10 cellular contexts compared by ENCODE assay signal in the genomic region with DNA sequence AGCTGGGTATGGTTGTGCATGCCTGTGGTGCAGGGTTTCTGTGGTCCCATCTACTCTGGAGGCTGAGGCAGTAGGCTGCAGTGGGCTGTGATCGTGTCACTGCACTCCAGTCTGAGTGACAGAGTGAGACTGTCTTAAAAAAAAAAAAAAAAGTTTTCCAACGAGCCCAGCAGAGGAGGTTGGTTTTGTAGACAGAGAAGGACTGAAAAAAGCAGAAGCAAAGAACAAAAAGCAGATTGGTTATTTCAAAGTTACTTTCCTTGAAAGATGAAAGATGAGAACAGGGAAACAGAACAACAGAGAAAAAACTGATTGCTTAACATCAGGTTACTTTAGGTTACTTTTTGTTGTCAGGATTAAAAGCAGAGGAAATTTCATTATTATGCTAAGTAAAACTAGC.
DNase-seq lines count a peak whose midpoint lies in the region; ATAC-seq and TF ChIP-seq lines count a peak whose summit lies in the region.
"Had no signal": no experiment of that assay in that cellular context is flagged by ENCODE, and none has a peak within 500 bp of the region (broad histone marks: within the 10 kb centered on the region; RNA-seq: fewer than 3 reads in every experiment).

No MANE protein-coding gene starts in this region.

- dilution Hi-C loops in IMR-90 (cut with HindIII; ENCODE audit: low sequenced_read_pairs, unreplicated experiment): no loop called here

- no peak for DNase-seq in IMR-90
- peak; percentile 52 for DNase-seq in activated CD4-positive, alpha-beta memory T cell treated with anti-CD3 and anti-CD28 coated beads for 36 hours
- DNase-seq in lower lobe of right lung: no peak
- no peak for DNase-seq in glomerular visceral epithelial cell (ENCODE audit: extremely low spot score)
- DNase-seq in activated gamma-delta T cell treated with Interleukin-2 at 50 U/mL for 16 hours: no peak
- DNase-seq in suprapubic skin (ENCODE audit: low spot score in 2 of 2): no peak
- DNase-seq: activated T-cell treated with anti-CD3 and anti-CD28 coated beads, Interleukin-2, amount 50 U/mL, for 4 hours; SHP77 treated with DMSO at 0.1 percent for 48 hours had no signal

- H2AFZ ChIP-seq in IMR-90 (replicated peaks; ENCODE audit: low read length, poor library complexity): no peak overlapping the region

- H3K14ac ChIP-seq in IMR-90 (replicated peaks; ENCODE audit: low read depth, low read length): 0 out of 2 replicates have a peak overlapping the region, but pooled peaks have one; percentile 46

- no peak for ATAC-seq in IMR-90 (ENCODE audit: low read depth)
- peak; percentile 15 to 36 for ATAC-seq in lower lobe of right lung
- no peak for ATAC-seq in HG03039 (IDR thresholded peaks at IDR 0.05; ENCODE audit: unreplicated experiment)

- TF ChIP-seq POLR2A in IMR-90 (IDR thresholded peaks at IDR 0.05; ENCODE audit: low read depth, low read length) (no peak), suprapubic skin (IDR thresholded peaks at IDR 0.05) (no peak)

- no peaks in the 10 kb centered on the region for H3K27me3 ChIP-seq in BLaER1 treated with 17β-estradiol and CSF1 and Interleukin-3, amounts not matched to agents 10 nM and 100 nM
- no peaks in the 10 kb centered on the region for H3K27me3 ChIP-seq in IMR-90 (ENCODE audit: control insufficient read depth, insufficient read depth, low read length)
- H3K27me3 ChIP-seq in lower lobe of right lung (ENCODE audit: low read depth): no peaks in the 10 kb centered on the region
- no peaks in the 10 kb centered on the region for H3K27me3 ChIP-seq in suprapubic skin

- H3K79me1 ChIP-seq in IMR-90 (ENCODE audit: low read depth in 1 of 2, low read length in 2 of 2): no peaks in the 10 kb centered on the region

- H3K4me1 Mint-ChIP-seq in activated CD4-positive, alpha-beta memory T cell treated with anti-CD3 and anti-CD28 coated beads for 36 hours (ENCODE audit: low read depth): peaks cover 65% of the 10 kb centered on the region

- no peak for TF ChIP-seq EP300 in suprapubic skin (IDR thresholded peaks at IDR 0.05)

- no peak overlapping the region for H3K4me3 Mint-ChIP-seq in activated CD4-positive, alpha-beta memory T cell treated with anti-CD3 and anti-CD28 coated beads for 36 hours
- H3K4me3 Mint-ChIP-seq: activated T-cell treated with anti-CD3 and anti-CD28 coated beads, Interleukin-2, amount 50 U/mL, for 4 hours had no signal

- no peaks in the 10 kb centered on the region for H4K20me1 ChIP-seq in BLaER1 treated with 17β-estradiol and CSF1 and Interleukin-3, amounts not matched to agents 10 nM and 100 nM
- H4K20me1 ChIP-seq in IMR-90 (ENCODE audit: insufficient read depth, low read length): no peaks in the 10 kb centered on the region

- no peaks in the 10 kb centered on the region for H3K36me3 Mint-ChIP-seq in activated CD4-positive, alpha-beta memory T cell treated with anti-CD3 and anti-CD28 coated beads for 36 hours

- no peak for TF ChIP-seq CTCF in IMR-90 (conservative IDR thresholded peaks at IDR 0.05; ENCODE audit: low read depth, low read length)
- TF ChIP-seq CTCF in lower lobe of right lung (IDR thresholded peaks at IDR 0.05): no peak
- TF ChIP-seq CTCF in suprapubic skin (IDR thresholded peaks at IDR 0.05): no peak

- no peak for TF ChIP-seq RAD21 in IMR-90 (IDR thresholded peaks at IDR 0.05; ENCODE audit: low read length)

- H3K27me3 Mint-ChIP-seq in activated CD4-positive, alpha-beta memory T cell treated with anti-CD3 and anti-CD28 coated beads for 36 hours: no peaks in the 10 kb centered on the region

- no peaks in the 10 kb centered on the region for H3K9me3 ChIP-seq in BLaER1 treated with 17β-estradiol and CSF1 and Interleukin-3, amounts not matched to agents 10 nM and 100 nM (replicated peaks in 1 of 11)
- no peaks in the 10 kb centered on the region for H3K9me3 ChIP-seq in IMR-90 (ENCODE audit: control insufficient read depth, insufficient read depth, low read length)
- H3K9me3 ChIP-seq in lower lobe of right lung: no peaks in the 10 kb centered on the region
- no peaks in the 10 kb centered on the region for H3K9me3 ChIP-seq in suprapubic skin

- peaks cover 8% of the 10 kb centered on the region for H3K9me1 ChIP-seq in IMR-90 (ENCODE audit: insufficient read depth, low read length)

- H3K27ac ChIP-seq in BLaER1 treated with 17β-estradiol and CSF1 and Interleukin-3, amounts not matched to agents 10 nM and 100 nM: peak overlapping the region; percentile 45 to 91 (median 73)
- H3K27ac ChIP-seq in IMR-90 (ENCODE audit: insufficient read depth, low read length): peak overlapping the region; percentile 68; the same call in 1 of the 2 replicates
- peak overlapping the region; percentile 37 for H3K27ac ChIP-seq in lower lobe of right lung
- no peak overlapping the region for H3K27ac ChIP-seq in suprapubic skin

- H4K5ac ChIP-seq in IMR-90 (ENCODE audit: low read depth, low read length): peak overlapping the region; percentile 65; the same call in 1 of the 2 replicates

- intact Hi-C loops in IMR-90 (cut with micrococcal nuclease) (no loop called here), lower lobe of right lung (cut with DNase I) (no loop called here)
- intact Hi-C loops in activated CD4-positive, alpha-beta memory T cell treated with anti-CD3 and anti-CD28 coated beads for 36 hours (cut with micrococcal nuclease): loop anchor here (5.0 to 10.0 kb wide), 2 partner anchors 53 to 170 kb away; no protein-coding TSS in a partner anchor

- H2BK120ac ChIP-seq in IMR-90 (ENCODE audit: low read depth, low read length): 0 out of 2 replicates have a peak overlapping the region, but pooled peaks have one; percentile 41

- POLR2A ChIA-PET in IMR-90 (lab: Charles Lee; ENCODE audit: unreplicated experiment): no interaction called here
- POLR2A ChIA-PET in activated CD4-positive, alpha-beta memory T cell treated with anti-CD3 and anti-CD28 coated beads for 36 hours (lab: Charles Lee): interaction anchor here (0.5 kb wide), 1 partner anchor 10 kb away, joined by 3 read pairs; no protein-coding TSS in a partner anchor

- H3K4me2 ChIP-seq in BLaER1 treated with 17β-estradiol and CSF1 and Interleukin-3, amounts not matched to agents 10 nM and 100 nM: peak overlapping the region; percentile 65 to 92 (median 74)
- H3K4me2 ChIP-seq in IMR-90 (ENCODE audit: low read depth, low read length): no peak overlapping the region; the same call in 1 of the 2 replicates

- H4K91ac ChIP-seq in IMR-90 (ENCODE audit: insufficient read depth, low read depth, low read length): no peak overlapping the region

- no peak overlapping the region for H2AK9ac ChIP-seq in IMR-90 (replicated peaks; ENCODE audit: low read depth, low read length, poor library complexity)

- no peaks in the 10 kb centered on the region for H3K36me3 ChIP-seq in BLaER1 treated with 17β-estradiol and CSF1 and Interleukin-3, amounts not matched to agents 10 nM and 100 nM
- H3K36me3 ChIP-seq in IMR-90 (ENCODE audit: control insufficient read depth, insufficient read depth, low read length): no peaks in the 10 kb centered on the region
- H3K36me3 ChIP-seq in lower lobe of right lung: no peaks in the 10 kb centered on the region
- H3K36me3 ChIP-seq in suprapubic skin: no peaks in the 10 kb centered on the region

- H3K4ac ChIP-seq in IMR-90 (ENCODE audit: low read depth, low read length): no peak overlapping the region; the same call in 1 of the 2 replicates

- CTCF ChIA-PET in IMR-90 (lab: Yijun Ruan, JAX): no interaction called here
- CTCF ChIA-PET in activated CD4-positive, alpha-beta memory T cell treated with anti-CD3 and anti-CD28 coated beads for 36 hours (lab: Charles Lee): interaction anchor here (1.0 kb wide), 1 partner anchor 12 kb away, joined by 4 read pairs; no protein-coding TSS in a partner anchor

- H4K8ac ChIP-seq in IMR-90 (ENCODE audit: low read depth in 2 of 2, low read length in 2 of 2): peak overlapping the region in 1 of 2 experiments; percentile 35; a peak in 1 of 4 replicates

- BruUV-seq in IMR-90 (replicated peaks; lab: Mats Ljungman, UMichigan): no TSS peak

- no peak overlapping the region for H2BK15ac ChIP-seq in IMR-90 (ENCODE audit: low read depth, low read length)

- H3K9me3 Mint-ChIP-seq in activated CD4-positive, alpha-beta memory T cell treated with anti-CD3 and anti-CD28 coated beads for 36 hours: no peaks in the 10 kb centered on the region
- H3K9me3 Mint-ChIP-seq: activated T-cell treated with anti-CD3 and anti-CD28 coated beads, Interleukin-2, amount 50 U/mL, for 4 hours had no signal

- H3K27ac Mint-ChIP-seq in activated CD4-positive, alpha-beta memory T cell treated with anti-CD3 and anti-CD28 coated beads for 36 hours: peak overlapping the region; percentile 90

- no peak overlapping the region for H3K56ac ChIP-seq in IMR-90 (ENCODE audit: extremely low read depth, insufficient read depth, low read length)

- peak overlapping the region in 9 of 11 experiments; percentile 0 to 78 (median 60); a peak in 17 of 22 replicates for H3K9ac ChIP-seq in BLaER1 treated with 17β-estradiol and CSF1 and Interleukin-3, amounts not matched to agents 10 nM and 100 nM
- peak overlapping the region; percentile 28; the same call in 1 of the 2 replicates for H3K9ac ChIP-seq in IMR-90 (ENCODE audit: low read depth, low read length)

- H2BK20ac ChIP-seq in IMR-90 (ENCODE audit: low read depth, low read length): peak overlapping the region; percentile 33; the same call in 1 of the 2 replicates

- peak overlapping the region; percentile 65 for H3K18ac ChIP-seq in IMR-90 (ENCODE audit: low read depth, low read length)

- H3K23ac ChIP-seq in IMR-90 (ENCODE audit: low read depth, low read length): no peak overlapping the region

- H2BK5ac ChIP-seq in IMR-90 (ENCODE audit: low read depth, low read length, poor library complexity, severe bottlenecking): no peak overlapping the region

- no CpG with 5 or more reads among the region's 2 CpGs for WGBS in IMR-90 (ENCODE audit: extremely low coverage in 2 of 2, insufficient read length in 1 of 2), 2 experiments
- WGBS in suprapubic skin: 43% methylated on average over 2 of the region's 2 CpGs

- H3K4me3 ChIP-seq in BLaER1 treated with 17β-estradiol and CSF1 and Interleukin-3, amounts not matched to agents 10 nM and 100 nM: no peak overlapping the region
- H3K4me3 ChIP-seq in IMR-90 (ENCODE audit: insufficient read depth, low read depth, low read length): no peak overlapping the region
- no peak overlapping the region for H3K4me3 ChIP-seq in lower lobe of right lung
- H3K4me3 ChIP-seq in suprapubic skin: no peak overlapping the region

- in situ Hi-C loops in IMR-90 (cut with MboI; ENCODE audit: low sequenced_read_pairs): no loop called here

- peak overlapping the region; percentile 54; the same call in 1 of the 2 replicates for H2AK5ac ChIP-seq in IMR-90 (ENCODE audit: low read depth, low read length)

- peaks cover 77 to 100% (median 90%) of the 10 kb centered on the region in 10 experiments for H3K4me1 ChIP-seq in BLaER1 treated with 17β-estradiol and CSF1 and Interleukin-3, amounts not matched to agents 10 nM and 100 nM
- H3K4me1 ChIP-seq in IMR-90 (ENCODE audit: control insufficient read depth, insufficient read depth, low read length) (peaks cover 17% of the 10 kb centered on the region), lower lobe of right lung (peaks cover 62% of the 10 kb centered on the region), suprapubic skin (peaks cover 10% of the 10 kb centered on the region)

TF ChIP-seq in IMR-90, 13 proteins besides CTCF, POLR2A, EP300 and RAD21:
- no peak for TF ChIP-seq FOS (IDR thresholded peaks at IDR 0.05; ENCODE audit: low read depth, low read length)
- peak; percentile 39 for TF ChIP-seq CEBPB (IDR thresholded peaks at IDR 0.05; ENCODE audit: low read depth, low read length)

Comparison
In these comparisons a context has a peak if more than half of its experiments do, and no peak if none do; other contexts are left out.
1. ATAC-seq: peak in lower lobe of right lung (2 of 2); none in IMR-90 (single experiment) and HG03039 (single experiment).